In the genomic region with DNA sequence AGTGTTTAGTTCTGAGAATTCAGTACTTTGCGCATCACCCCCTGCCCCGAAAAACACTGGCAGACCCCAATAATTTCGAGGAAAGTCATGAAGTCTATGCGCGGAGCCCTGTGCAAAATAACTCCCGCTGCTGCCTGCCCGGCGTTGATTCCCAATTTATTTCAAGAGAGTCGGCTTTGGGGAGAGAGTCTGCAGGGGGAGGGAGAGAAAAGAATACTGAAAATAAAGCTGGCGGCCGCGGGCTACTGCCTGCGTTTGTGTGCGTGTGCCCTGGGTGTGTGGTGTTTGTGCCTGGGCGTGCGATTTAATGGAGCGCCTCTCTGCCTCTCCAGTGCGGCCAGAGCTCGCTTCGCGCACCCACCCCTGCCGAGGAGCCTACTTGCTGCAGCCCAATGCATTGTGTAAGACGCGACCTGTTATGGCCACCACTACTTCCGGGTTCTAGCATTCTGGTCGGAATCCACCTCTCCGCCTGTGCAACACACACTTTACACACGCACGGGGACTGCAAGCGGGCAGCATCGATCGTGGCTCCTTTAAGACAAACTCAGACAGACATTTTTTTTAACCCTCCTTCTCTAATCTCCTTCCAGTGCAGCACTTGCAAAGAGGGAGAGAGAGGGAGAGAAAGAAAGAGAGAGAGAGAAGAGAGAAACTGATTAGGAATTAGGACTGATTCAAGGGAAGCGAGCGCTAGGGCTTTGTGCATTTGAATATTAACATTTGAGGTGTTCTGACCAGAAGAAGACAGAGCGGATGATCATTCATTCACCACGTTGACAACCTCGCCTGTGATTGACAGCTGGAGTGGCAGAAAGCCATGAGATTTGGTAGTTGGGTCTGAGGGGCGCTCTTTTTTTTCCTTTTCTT, we compare ENCODE assay signal across 1 cellular context.
TF ChIP-seq lines count a peak whose summit lies in the region.

A gene (plus strand): TSS at position 447 of the 870 bp plus-strand sequence. CDS start 732 bp downstream, outside the sequence.

TF ChIP-seq in HepG2, 621 proteins besides CTCF, POLR2A, EP300 and RAD21 (continued from another document and continues in another):
- TF ChIP-seq, protein P1, sequence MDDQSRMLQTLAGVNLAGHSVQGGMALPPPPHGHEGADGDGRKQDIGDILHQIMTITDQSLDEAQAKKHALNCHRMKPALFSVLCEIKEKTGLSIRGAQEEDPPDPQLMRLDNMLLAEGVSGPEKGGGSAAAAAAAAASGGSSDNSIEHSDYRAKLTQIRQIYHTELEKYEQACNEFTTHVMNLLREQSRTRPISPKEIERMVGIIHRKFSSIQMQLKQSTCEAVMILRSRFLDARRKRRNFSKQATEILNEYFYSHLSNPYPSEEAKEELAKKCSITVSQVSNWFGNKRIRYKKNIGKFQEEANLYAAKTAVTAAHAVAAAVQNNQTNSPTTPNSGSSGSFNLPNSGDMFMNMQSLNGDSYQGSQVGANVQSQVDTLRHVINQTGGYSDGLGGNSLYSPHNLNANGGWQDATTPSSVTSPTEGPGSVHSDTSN (CRISPR knock-in tag; IDR thresholded peaks at IDR 0.05; ENCODE audit: borderline replicate concordance), result no peak
- TF ChIP-seq, protein P2, sequence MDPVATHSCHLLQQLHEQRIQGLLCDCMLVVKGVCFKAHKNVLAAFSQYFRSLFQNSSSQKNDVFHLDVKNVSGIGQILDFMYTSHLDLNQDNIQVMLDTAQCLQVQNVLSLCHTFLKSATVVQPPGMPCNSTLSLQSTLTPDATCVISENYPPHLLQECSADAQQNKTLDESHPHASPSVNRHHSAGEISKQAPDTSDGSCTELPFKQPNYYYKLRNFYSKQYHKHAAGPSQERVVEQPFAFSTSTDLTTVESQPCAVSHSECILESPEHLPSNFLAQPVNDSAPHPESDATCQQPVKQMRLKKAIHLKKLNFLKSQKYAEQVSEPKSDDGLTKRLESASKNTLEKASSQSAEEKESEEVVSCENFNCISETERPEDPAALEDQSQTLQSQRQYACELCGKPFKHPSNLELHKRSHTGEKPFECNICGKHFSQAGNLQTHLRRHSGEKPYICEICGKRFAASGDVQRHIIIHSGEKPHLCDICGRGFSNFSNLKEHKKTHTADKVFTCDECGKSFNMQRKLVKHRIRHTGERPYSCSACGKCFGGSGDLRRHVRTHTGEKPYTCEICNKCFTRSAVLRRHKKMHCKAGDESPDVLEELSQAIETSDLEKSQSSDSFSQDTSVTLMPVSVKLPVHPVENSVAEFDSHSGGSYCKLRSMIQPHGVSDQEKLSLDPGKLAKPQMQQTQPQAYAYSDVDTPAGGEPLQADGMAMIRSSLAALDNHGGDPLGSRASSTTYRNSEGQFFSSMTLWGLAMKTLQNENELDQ (CRISPR knock-in tag; IDR thresholded peaks at IDR 0.05; ENCODE audit: borderline replicate concordance), result peak; percentile 82; the same call in 1 of the 2 replicates
- TF ChIP-seq MZF1 (CRISPR knock-in tag; IDR thresholded peaks at IDR 0.05; ENCODE audit: borderline replicate concordance) (no peak), TBX3 (IDR thresholded peaks at IDR 0.05; ENCODE audit: borderline replicate concordance) (no peak), CCAR2 (optimal IDR thresholded peaks at IDR 0.05; ENCODE audit: low read depth, low read length) (no peak), JUN (CRISPR knock-in tag; IDR thresholded peaks at IDR 0.05) (no peak), AGO1 (IDR thresholded peaks at IDR 0.05; ENCODE audit: low read depth, low read length, poor library complexity, severe bottlenecking) (no peak), ZNF431 (CRISPR knock-in tag; IDR thresholded peaks at IDR 0.05; ENCODE audit: borderline replicate concordance, low read depth) (peak; percentile 36; the same call in 1 of the 2 replicates), TOE1 (CRISPR knock-in tag; IDR thresholded peaks at IDR 0.05) (peak; percentile 80; the same call in 1 of the 2 replicates), ATF7 (IDR thresholded peaks at IDR 0.05) (peak; percentile 58), ATF7 (CRISPR knock-in tag; IDR thresholded peaks at IDR 0.05) (no peak), ZNF331 (CRISPR knock-in tag; IDR thresholded peaks at IDR 0.05) (peak; percentile 93), U2AF2 (IDR thresholded peaks at IDR 0.05; ENCODE audit: low read depth, low read length) (no peak; the same call in 1 of the 2 replicates), ZNF891 (CRISPR knock-in tag; IDR thresholded peaks at IDR 0.05) (peak; percentile 37; the same call in 1 of the 2 replicates), RARG (CRISPR knock-in tag; IDR thresholded peaks at IDR 0.05; ENCODE audit: low read depth) (no peak), ZNF607 (CRISPR knock-in tag; IDR thresholded peaks at IDR 0.05; ENCODE audit: borderline replicate concordance) (peak; percentile 22; the same call in 1 of the 2 replicates), ZNF510 (CRISPR knock-in tag; IDR thresholded peaks at IDR 0.05; ENCODE audit: low read depth) (0 out of 2 replicates have a peak, but pooled peaks have one; percentile 40), RARA (CRISPR knock-in tag; IDR thresholded peaks at IDR 0.05) (peak; percentile 73), RAD51 (IDR thresholded peaks at IDR 0.05; ENCODE audit: borderline replicate concordance) (no peak), KDM3A (CRISPR knock-in tag; IDR thresholded peaks at IDR 0.05; ENCODE audit: low read depth) (peak; percentile 60; the same call in 1 of the 2 replicates), ZBTB21 (CRISPR knock-in tag; IDR thresholded peaks at IDR 0.05) (no peak), PLRG1 (conservative IDR thresholded peaks at IDR 0.05) (no peak), ZNF484 (CRISPR knock-in tag; IDR thresholded peaks at IDR 0.05; ENCODE audit: borderline replicate concordance, low read depth) (no peak), SP2 (CRISPR knock-in tag; IDR thresholded peaks at IDR 0.05) (peak; percentile 77), KLF9 (CRISPR knock-in tag; IDR thresholded peaks at IDR 0.05; ENCODE audit: low read depth) (peak; percentile 69), EHMT2 (IDR thresholded peaks at IDR 0.05; ENCODE audit: borderline replicate concordance, low read depth, low read length) (no peak), SRSF1 (optimal IDR thresholded peaks at IDR 0.05; ENCODE audit: low read depth, low read length) (no peak), IRX3 (CRISPR knock-in tag; IDR thresholded peaks at IDR 0.05; ENCODE audit: borderline replicate concordance, low read depth) (no peak), ETV6 (CRISPR knock-in tag; conservative IDR thresholded peaks at IDR 0.05) (peak; percentile 54), ZNF230 (CRISPR knock-in tag; IDR thresholded peaks at IDR 0.05) (peak; percentile 59; the same call in 1 of the 2 replicates), ATAD3A (CRISPR knock-in tag; IDR thresholded peaks at IDR 0.05) (no peak), AHR (CRISPR knock-in tag; IDR thresholded peaks at IDR 0.05) (peak; percentile 91), ETV5 (CRISPR knock-in tag; IDR thresholded peaks at IDR 0.05; ENCODE audit: borderline replicate concordance) (peak; percentile 78), ZFP41 (CRISPR knock-in tag; IDR thresholded peaks at IDR 0.05; ENCODE audit: borderline replicate concordance) (no peak), SNRNP70 (IDR thresholded peaks at IDR 0.05; ENCODE audit: low read depth, low read length) (no peak)
- TF ChIP-seq, protein P3, sequence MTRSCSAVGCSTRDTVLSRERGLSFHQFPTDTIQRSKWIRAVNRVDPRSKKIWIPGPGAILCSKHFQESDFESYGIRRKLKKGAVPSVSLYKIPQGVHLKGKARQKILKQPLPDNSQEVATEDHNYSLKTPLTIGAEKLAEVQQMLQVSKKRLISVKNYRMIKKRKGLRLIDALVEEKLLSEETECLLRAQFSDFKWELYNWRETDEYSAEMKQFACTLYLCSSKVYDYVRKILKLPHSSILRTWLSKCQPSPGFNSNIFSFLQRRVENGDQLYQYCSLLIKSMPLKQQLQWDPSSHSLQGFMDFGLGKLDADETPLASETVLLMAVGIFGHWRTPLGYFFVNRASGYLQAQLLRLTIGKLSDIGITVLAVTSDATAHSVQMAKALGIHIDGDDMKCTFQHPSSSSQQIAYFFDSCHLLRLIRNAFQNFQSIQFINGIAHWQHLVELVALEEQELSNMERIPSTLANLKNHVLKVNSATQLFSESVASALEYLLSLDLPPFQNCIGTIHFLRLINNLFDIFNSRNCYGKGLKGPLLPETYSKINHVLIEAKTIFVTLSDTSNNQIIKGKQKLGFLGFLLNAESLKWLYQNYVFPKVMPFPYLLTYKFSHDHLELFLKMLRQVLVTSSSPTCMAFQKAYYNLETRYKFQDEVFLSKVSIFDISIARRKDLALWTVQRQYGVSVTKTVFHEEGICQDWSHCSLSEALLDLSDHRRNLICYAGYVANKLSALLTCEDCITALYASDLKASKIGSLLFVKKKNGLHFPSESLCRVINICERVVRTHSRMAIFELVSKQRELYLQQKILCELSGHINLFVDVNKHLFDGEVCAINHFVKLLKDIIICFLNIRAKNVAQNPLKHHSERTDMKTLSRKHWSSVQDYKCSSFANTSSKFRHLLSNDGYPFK (CRISPR knock-in tag; IDR thresholded peaks at IDR 0.05; ENCODE audit: borderline replicate concordance), result peak; percentile 78; the same call in 1 of the 2 replicates
- TF ChIP-seq, protein P4, sequence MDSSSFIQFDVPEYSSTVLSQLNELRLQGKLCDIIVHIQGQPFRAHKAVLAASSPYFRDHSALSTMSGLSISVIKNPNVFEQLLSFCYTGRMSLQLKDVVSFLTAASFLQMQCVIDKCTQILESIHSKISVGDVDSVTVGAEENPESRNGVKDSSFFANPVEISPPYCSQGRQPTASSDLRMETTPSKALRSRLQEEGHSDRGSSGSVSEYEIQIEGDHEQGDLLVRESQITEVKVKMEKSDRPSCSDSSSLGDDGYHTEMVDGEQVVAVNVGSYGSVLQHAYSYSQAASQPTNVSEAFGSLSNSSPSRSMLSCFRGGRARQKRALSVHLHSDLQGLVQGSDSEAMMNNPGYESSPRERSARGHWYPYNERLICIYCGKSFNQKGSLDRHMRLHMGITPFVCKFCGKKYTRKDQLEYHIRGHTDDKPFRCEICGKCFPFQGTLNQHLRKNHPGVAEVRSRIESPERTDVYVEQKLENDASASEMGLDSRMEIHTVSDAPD (CRISPR knock-in tag; IDR thresholded peaks at IDR 0.05), result peak; percentile 71; the same call in 1 of the 2 replicates
- TF ChIP-seq, protein P5, sequence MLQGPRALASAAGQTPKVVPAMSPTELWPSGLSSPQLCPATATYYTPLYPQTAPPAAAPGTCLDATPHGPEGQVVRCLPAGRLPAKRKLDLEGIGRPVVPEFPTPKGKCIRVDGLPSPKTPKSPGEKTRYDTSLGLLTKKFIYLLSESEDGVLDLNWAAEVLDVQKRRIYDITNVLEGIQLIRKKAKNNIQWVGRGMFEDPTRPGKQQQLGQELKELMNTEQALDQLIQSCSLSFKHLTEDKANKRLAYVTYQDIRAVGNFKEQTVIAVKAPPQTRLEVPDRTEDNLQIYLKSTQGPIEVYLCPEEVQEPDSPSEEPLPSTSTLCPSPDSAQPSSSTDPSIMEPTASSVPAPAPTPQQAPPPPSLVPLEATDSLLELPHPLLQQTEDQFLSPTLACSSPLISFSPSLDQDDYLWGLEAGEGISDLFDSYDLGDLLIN (CRISPR knock-in tag; IDR thresholded peaks at IDR 0.05; ENCODE audit: borderline replicate concordance), result no peak
- TF ChIP-seq, protein P6, sequence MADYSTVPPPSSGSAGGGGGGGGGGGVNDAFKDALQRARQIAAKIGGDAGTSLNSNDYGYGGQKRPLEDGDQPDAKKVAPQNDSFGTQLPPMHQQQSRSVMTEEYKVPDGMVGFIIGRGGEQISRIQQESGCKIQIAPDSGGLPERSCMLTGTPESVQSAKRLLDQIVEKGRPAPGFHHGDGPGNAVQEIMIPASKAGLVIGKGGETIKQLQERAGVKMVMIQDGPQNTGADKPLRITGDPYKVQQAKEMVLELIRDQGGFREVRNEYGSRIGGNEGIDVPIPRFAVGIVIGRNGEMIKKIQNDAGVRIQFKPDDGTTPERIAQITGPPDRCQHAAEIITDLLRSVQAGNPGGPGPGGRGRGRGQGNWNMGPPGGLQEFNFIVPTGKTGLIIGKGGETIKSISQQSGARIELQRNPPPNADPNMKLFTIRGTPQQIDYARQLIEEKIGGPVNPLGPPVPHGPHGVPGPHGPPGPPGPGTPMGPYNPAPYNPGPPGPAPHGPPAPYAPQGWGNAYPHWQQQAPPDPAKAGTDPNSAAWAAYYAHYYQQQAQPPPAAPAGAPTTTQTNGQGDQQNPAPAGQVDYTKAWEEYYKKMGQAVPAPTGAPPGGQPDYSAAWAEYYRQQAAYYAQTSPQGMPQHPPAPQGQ (CRISPR knock-in tag; IDR thresholded peaks at IDR 0.05; ENCODE audit: borderline replicate concordance), result no peak
- TF ChIP-seq, protein P7, sequence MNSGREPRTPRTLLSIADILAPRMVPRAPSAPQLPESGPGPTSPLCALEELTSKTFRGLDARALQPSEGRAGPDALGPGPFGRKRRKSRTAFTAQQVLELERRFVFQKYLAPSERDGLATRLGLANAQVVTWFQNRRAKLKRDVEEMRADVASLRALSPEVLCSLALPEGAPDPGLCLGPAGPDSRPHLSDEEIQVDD (CRISPR knock-in tag; IDR thresholded peaks at IDR 0.05; ENCODE audit: borderline replicate concordance), result no peak; the same call in 1 of the 2 replicates
- TF ChIP-seq, protein P8, sequence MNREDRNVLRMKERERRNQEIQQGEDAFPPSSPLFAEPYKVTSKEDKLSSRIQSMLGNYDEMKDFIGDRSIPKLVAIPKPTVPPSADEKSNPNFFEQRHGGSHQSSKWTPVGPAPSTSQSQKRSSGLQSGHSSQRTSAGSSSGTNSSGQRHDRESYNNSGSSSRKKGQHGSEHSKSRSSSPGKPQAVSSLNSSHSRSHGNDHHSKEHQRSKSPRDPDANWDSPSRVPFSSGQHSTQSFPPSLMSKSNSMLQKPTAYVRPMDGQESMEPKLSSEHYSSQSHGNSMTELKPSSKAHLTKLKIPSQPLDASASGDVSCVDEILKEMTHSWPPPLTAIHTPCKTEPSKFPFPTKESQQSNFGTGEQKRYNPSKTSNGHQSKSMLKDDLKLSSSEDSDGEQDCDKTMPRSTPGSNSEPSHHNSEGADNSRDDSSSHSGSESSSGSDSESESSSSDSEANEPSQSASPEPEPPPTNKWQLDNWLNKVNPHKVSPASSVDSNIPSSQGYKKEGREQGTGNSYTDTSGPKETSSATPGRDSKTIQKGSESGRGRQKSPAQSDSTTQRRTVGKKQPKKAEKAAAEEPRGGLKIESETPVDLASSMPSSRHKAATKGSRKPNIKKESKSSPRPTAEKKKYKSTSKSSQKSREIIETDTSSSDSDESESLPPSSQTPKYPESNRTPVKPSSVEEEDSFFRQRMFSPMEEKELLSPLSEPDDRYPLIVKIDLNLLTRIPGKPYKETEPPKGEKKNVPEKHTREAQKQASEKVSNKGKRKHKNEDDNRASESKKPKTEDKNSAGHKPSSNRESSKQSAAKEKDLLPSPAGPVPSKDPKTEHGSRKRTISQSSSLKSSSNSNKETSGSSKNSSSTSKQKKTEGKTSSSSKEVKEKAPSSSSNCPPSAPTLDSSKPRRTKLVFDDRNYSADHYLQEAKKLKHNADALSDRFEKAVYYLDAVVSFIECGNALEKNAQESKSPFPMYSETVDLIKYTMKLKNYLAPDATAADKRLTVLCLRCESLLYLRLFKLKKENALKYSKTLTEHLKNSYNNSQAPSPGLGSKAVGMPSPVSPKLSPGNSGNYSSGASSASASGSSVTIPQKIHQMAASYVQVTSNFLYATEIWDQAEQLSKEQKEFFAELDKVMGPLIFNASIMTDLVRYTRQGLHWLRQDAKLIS (CRISPR knock-in tag; IDR thresholded peaks at IDR 0.05), result no peak
- TF ChIP-seq, protein P9, sequence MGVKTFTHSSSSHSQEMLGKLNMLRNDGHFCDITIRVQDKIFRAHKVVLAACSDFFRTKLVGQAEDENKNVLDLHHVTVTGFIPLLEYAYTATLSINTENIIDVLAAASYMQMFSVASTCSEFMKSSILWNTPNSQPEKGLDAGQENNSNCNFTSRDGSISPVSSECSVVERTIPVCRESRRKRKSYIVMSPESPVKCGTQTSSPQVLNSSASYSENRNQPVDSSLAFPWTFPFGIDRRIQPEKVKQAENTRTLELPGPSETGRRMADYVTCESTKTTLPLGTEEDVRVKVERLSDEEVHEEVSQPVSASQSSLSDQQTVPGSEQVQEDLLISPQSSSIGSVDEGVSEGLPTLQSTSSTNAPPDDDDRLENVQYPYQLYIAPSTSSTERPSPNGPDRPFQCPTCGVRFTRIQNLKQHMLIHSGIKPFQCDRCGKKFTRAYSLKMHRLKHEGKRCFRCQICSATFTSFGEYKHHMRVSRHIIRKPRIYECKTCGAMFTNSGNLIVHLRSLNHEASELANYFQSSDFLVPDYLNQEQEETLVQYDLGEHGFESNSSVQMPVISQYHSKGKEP (CRISPR knock-in tag; IDR thresholded peaks at IDR 0.05), result peak; percentile 79
